In the genomic region with DNA sequence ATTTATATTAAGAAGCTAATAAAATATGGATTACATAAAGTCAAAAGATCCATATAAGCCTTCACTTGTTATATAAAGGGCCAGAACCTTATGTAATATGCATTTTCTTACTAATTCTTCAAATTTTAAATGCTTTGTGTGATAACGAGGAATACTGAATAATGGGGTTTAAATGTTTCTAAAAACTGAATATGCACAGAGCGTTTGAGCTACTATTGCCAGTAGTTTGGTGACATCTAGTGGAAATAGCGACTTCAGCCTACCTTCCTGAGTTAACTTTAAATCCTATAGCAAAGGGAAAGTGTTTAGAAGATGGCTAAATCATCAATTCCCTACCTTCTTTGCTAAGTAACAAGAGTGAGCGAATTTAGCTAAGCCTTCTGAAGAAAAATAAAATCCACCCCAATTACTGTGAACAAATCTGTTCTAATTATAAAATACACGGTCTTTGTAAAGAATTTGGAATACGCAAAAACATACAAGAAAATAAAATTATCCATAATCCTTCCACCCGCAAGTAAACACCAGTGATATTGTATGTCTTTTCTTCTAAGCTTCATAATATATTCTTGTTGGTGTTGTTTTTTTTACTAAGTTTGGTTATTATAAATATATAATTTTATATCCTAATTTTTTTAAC, we compare ENCODE assay signal across 8 cellular contexts.
DNase-seq lines count a peak whose midpoint lies in the region; ATAC-seq and TF ChIP-seq lines count a peak whose summit lies in the region.

No MANE protein-coding gene starts in this region.

- ATAC-seq in GM21825 (IDR thresholded peaks at IDR 0.05; ENCODE audit: unreplicated experiment), result no peak
- no peak for ATAC-seq in activated naive CD8-positive, alpha-beta T cell treated with anti-CD3 and anti-CD28 coated beads, Interleukin-2, amount 50 U/mL, for 24 hours

- H3K9me3 ChIP-seq in prostate gland, result no peaks in the 10 kb centered on the region

- no peak overlapping the region for H3K27ac Mint-ChIP-seq in activated naive CD8-positive, alpha-beta T cell treated with anti-CD3 and anti-CD28 coated beads, Interleukin-2, amount 50 U/mL, for 24 hours

- no peak for TF ChIP-seq POLR2A in prostate gland (IDR thresholded peaks at IDR 0.05)

- no peaks in the 10 kb centered on the region for H3K9me3 Mint-ChIP-seq in activated naive CD8-positive, alpha-beta T cell treated with anti-CD3 and anti-CD28 coated beads, Interleukin-2, amount 50 U/mL, for 24 hours

- H3K4me3 ChIP-seq in prostate gland, result no peak overlapping the region

- no peaks in the 10 kb centered on the region for H3K4me1 Mint-ChIP-seq in activated naive CD8-positive, alpha-beta T cell treated with anti-CD3 and anti-CD28 coated beads, Interleukin-2, amount 50 U/mL, for 24 hours

- H3K4me3 Mint-ChIP-seq in activated naive CD8-positive, alpha-beta T cell treated with anti-CD3 and anti-CD28 coated beads, Interleukin-2, amount 50 U/mL, for 24 hours, result no peak overlapping the region

- DNase-seq in COR-L47 (lab: John Stamatoyannopoulos, UW) (peak; percentile 67), HS-27A (ENCODE audit: low read depth) (peak; percentile 23), OCI-M1 (lab: John Stamatoyannopoulos, UW) (peak; percentile 62), fibroblast of peridontal ligament (ENCODE audit: extremely low read depth) (peak; percentile 80), prostate gland (ENCODE audit: low spot score) (no peak)
- no peak for DNase-seq in stimulated activated CD4-positive, alpha-beta T cell treated with anti-CD3 and anti-CD28 coated beads, Interleukin-4, amount 100 ng/mL, for 1 hour
- no peak for DNase-seq in activated naive CD8-positive, alpha-beta T cell treated with anti-CD3 and anti-CD28 coated beads, Interleukin-2, amount 50 U/mL, for 24 hours

- H3K27me3 ChIP-seq in prostate gland (replicated peaks; ENCODE audit: insufficient read depth), result no peaks in the 10 kb centered on the region

- 47% methylated on average over 7 of the region's 7 CpGs for WGBS in prostate gland

- peak in 2 of 4 experiments; percentile 33 to 39 for TF ChIP-seq CTCF in prostate gland (IDR thresholded peaks at IDR 0.05)

- H3K4me1 ChIP-seq in prostate gland (replicated peaks), result no peaks in the 10 kb centered on the region

- intact Hi-C loops in prostate gland (cut with DNase I), result no loop called here

- no peak overlapping the region for H3K27ac ChIP-seq in prostate gland

- H3K36me3 ChIP-seq in prostate gland, result no peaks in the 10 kb centered on the region

- H3K36me3 Mint-ChIP-seq in activated naive CD8-positive, alpha-beta T cell treated with anti-CD3 and anti-CD28 coated beads, Interleukin-2, amount 50 U/mL, for 24 hours (ENCODE audit: low read depth), result no peaks in the 10 kb centered on the region

- H3K27me3 Mint-ChIP-seq in activated naive CD8-positive, alpha-beta T cell treated with anti-CD3 and anti-CD28 coated beads, Interleukin-2, amount 50 U/mL, for 24 hours, result no peaks in the 10 kb centered on the region

Comparison
In these comparisons a context has a peak if more than half of its experiments do, and no peak if none do; other contexts are left out.
1. DNase-seq: peak in COR-L47 (single experiment), HS-27A (single experiment), OCI-M1 (single experiment) and fibroblast of peridontal ligament (single experiment); none in prostate gland (single experiment), stimulated activated CD4-positive, alpha-beta T cell treated with anti-CD3 and anti-CD28 coated beads, Interleukin-4, amount 100 ng/mL, for 1 hour (single experiment) and activated naive CD8-positive, alpha-beta T cell treated with anti-CD3 and anti-CD28 coated beads, Interleukin-2, amount 50 U/mL, for 24 hours (single experiment).